ENCODE assay signal across 9 cellular contexts in genomic region chr16:75043175-75043937, GRCh38. TPM values are rescaled to one million over a fixed set of nuclear protein-coding genes. Genes with fewer than 3 reads are reported as not detected.
DNase-seq lines count a peak whose midpoint lies in the region; ATAC-seq lines count a peak whose summit lies in the region.
"Had no signal": no experiment of that assay in that cellular context is flagged by ENCODE, and none has a peak within 500 bp of the region (broad histone marks: within the 10 kb centered on the region; RNA-seq: fewer than 3 reads in every experiment).

No MANE protein-coding gene starts in this region.

- H3K9me3 ChIP-seq in thymus (ENCODE audit: control insufficient read depth): no peaks in the 10 kb centered on the region

- H3K36me3 Mint-ChIP-seq in T-helper 1 cell treated with Interleukin-12 subunit alpha and Interleukin-12 subunit beta and Interleukin-4 antibody, amounts not matched to agents 30 μg/mL and 1 μg/mL, for 36 hours (ENCODE audit: low read depth): peaks cover 17% of the 10 kb centered on the region
- no peaks in the 10 kb centered on the region for H3K36me3 Mint-ChIP-seq in stimulated activated effector memory CD8-positive, alpha-beta T cell treated with anti-CD3 and anti-CD28 coated beads, Interleukin-12 subunit alpha, Interleukin-12 subunit beta, amount 100 ng/mL, for 72 hours
- H3K36me3 Mint-ChIP-seq: activated naive CD4-positive, alpha-beta T cell treated with anti-CD3 and anti-CD28 coated beads, Interleukin-2, amount 50 U/mL, for 24 hours had no signal

- peak overlapping the region; percentile 26 for H3K27ac ChIP-seq in thymus (ENCODE audit: low read depth)

- no peaks in the 10 kb centered on the region for H3K27me3 ChIP-seq in thymus (ENCODE audit: control insufficient read depth, insufficient read depth)

- H3K4me3 ChIP-seq in thymus (ENCODE audit: low read length): no peak overlapping the region

- H3K36me3 ChIP-seq in thymus (ENCODE audit: control insufficient read depth, insufficient read depth): no peaks in the 10 kb centered on the region

- intact Hi-C loops in head of caudate nucleus (cut with DNase I): no loop called here

- peak; percentile 56 for ATAC-seq in HG03159 (IDR thresholded peaks at IDR 0.05; ENCODE audit: unreplicated experiment)
- ATAC-seq in stimulated activated effector memory CD8-positive, alpha-beta T cell treated with anti-CD3 and anti-CD28 coated beads, Interleukin-12 subunit alpha, Interleukin-12 subunit beta, amount 100 ng/mL, for 72 hours: no peak

- no peaks in the 10 kb centered on the region for H3K27me3 Mint-ChIP-seq in T-helper 1 cell treated with Interleukin-12 subunit alpha and Interleukin-12 subunit beta and Interleukin-4 antibody, amounts not matched to agents 30 μg/mL and 1 μg/mL, for 36 hours (ENCODE audit: low read depth)
- H3K27me3 Mint-ChIP-seq: activated naive CD4-positive, alpha-beta T cell treated with anti-CD3 and anti-CD28 coated beads, Interleukin-2, amount 50 U/mL, for 24 hours had no signal

- 93% methylated on average over 2 of the region's 2 CpGs for WGBS in thymus

- peaks cover 31% of the 10 kb centered on the region for H3K4me1 Mint-ChIP-seq in T-helper 1 cell treated with Interleukin-12 subunit alpha and Interleukin-12 subunit beta and Interleukin-4 antibody, amounts not matched to agents 30 μg/mL and 1 μg/mL, for 36 hours (ENCODE audit: low read depth)
- H3K4me1 Mint-ChIP-seq in stimulated activated effector memory CD8-positive, alpha-beta T cell treated with anti-CD3 and anti-CD28 coated beads, Interleukin-12 subunit alpha, Interleukin-12 subunit beta, amount 100 ng/mL, for 72 hours: peaks cover 6% of the 10 kb centered on the region

- peaks cover 12% of the 10 kb centered on the region for H3K4me1 ChIP-seq in thymus (ENCODE audit: control insufficient read depth, insufficient read depth, low read length)

- H3K9me3 Mint-ChIP-seq in T-helper 1 cell treated with Interleukin-12 subunit alpha and Interleukin-12 subunit beta and Interleukin-4 antibody, amounts not matched to agents 30 μg/mL and 1 μg/mL, for 36 hours: peaks cover under 1% of the 10 kb centered on the region
- H3K9me3 Mint-ChIP-seq in stimulated activated effector memory CD8-positive, alpha-beta T cell treated with anti-CD3 and anti-CD28 coated beads, Interleukin-12 subunit alpha, Interleukin-12 subunit beta, amount 100 ng/mL, for 72 hours: no peaks in the 10 kb centered on the region
- H3K9me3 Mint-ChIP-seq: activated naive CD4-positive, alpha-beta T cell treated with anti-CD3 and anti-CD28 coated beads, Interleukin-2, amount 50 U/mL, for 24 hours had no signal

- H3K27ac Mint-ChIP-seq in T-helper 1 cell treated with Interleukin-12 subunit alpha and Interleukin-12 subunit beta and Interleukin-4 antibody, amounts not matched to agents 30 μg/mL and 1 μg/mL, for 36 hours: peak overlapping the region; percentile 18
- H3K27ac Mint-ChIP-seq in stimulated activated effector memory CD8-positive, alpha-beta T cell treated with anti-CD3 and anti-CD28 coated beads, Interleukin-12 subunit alpha, Interleukin-12 subunit beta, amount 100 ng/mL, for 72 hours: no peak overlapping the region
- H3K27ac Mint-ChIP-seq: activated naive CD4-positive, alpha-beta T cell treated with anti-CD3 and anti-CD28 coated beads, Interleukin-2, amount 50 U/mL, for 24 hours had no signal

- no peak for DNase-seq in T-helper 1 cell
- peak; percentile 53 for DNase-seq in cerebellum (ENCODE audit: low spot score)
- DNase-seq in stimulated activated effector memory CD8-positive, alpha-beta T cell treated with anti-CD3 and anti-CD28 coated beads, Interleukin-12 subunit alpha, Interleukin-12 subunit beta, amount 100 ng/mL, for 72 hours (ENCODE audit: low spot score in 2 of 2): no peak
- DNase-seq in head of caudate nucleus: no peak
- DNase-seq in foreskin melanocyte: no peak

- H3K4me3 Mint-ChIP-seq in T-helper 1 cell treated with Interleukin-12 subunit alpha and Interleukin-12 subunit beta and Interleukin-4 antibody, amounts not matched to agents 30 μg/mL and 1 μg/mL, for 36 hours: no peak overlapping the region
- H3K4me3 Mint-ChIP-seq in stimulated activated effector memory CD8-positive, alpha-beta T cell treated with anti-CD3 and anti-CD28 coated beads, Interleukin-12 subunit alpha, Interleukin-12 subunit beta, amount 100 ng/mL, for 72 hours: no peak overlapping the region
- H3K4me3 Mint-ChIP-seq: activated naive CD4-positive, alpha-beta T cell treated with anti-CD3 and anti-CD28 coated beads, Interleukin-2, amount 50 U/mL, for 24 hours had no signal

RNA-seq across cellular contexts. Expression of gene ZNRF1, which starts 44.5 kb away (rescaled TPM):
- total RNA-seq in cerebellum: 21.5 TPM
- polyA plus RNA-seq in thymus: 26.6 TPM

RNA-seq across cellular contexts. Expression of gene WDR59, which starts 58.4 kb away (rescaled TPM):
- 35.1 TPM for total RNA-seq in cerebellum
- polyA plus RNA-seq in thymus: 55.9 TPM
